ENCODE assay signal across 8 cellular contexts in the genomic region with DNA sequence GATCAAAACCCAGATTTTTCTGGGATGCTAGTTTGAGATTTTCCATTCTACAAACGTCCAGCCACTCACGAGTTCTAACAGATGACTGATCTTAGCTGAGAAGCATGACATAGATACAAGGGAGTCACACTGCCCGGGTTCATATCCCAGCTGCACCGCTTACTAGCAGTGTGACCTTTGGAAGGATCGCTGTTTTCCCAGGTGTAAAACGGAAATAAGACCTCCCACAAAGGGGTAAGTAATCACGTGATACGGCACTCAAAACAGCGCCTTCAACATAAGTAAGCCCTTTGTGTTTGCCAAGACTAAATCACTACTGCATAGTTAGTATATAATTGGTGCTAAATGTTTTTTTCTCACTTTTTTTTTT. TPM values are rescaled to one million over a fixed set of nuclear protein-coding genes. Genes with fewer than 3 reads are reported as not detected.
DNase-seq lines count a peak whose midpoint lies in the region; ATAC-seq and TF ChIP-seq lines count a peak whose summit lies in the region.

No MANE protein-coding gene starts in this region.

- H3K4me1 Mint-ChIP-seq in Calu3 (ENCODE audit: low read depth, unreplicated experiment) (no peaks in the 10 kb centered on the region), natural killer cell (peaks cover 28 to 31% of the 10 kb centered on the region in 2 donors)

- H3K9me3 Mint-ChIP-seq in Calu3 (ENCODE audit: low read depth, unreplicated experiment): no peaks in the 10 kb centered on the region
- H3K9me3 Mint-ChIP-seq in natural killer cell: no peaks in the 10 kb centered on the region

- DNase-seq in Calu3 (peak; percentile 22), LNCaP clone FGC (ENCODE audit: low read depth) (peak; percentile 31), WERI-Rb-1 (peak; percentile 16), natural killer cell (no peak), NCI-H446 treated with DMSO at 0.1 percent for 48 hours (lab: John Stamatoyannopoulos, UW) (no peak)
- no peak for DNase-seq in activated effector memory CD4-positive, alpha-beta T cell treated with Interleukin-2 at 50 U/mL for 16 hours

- peaks cover 18% of the 10 kb centered on the region for H3K36me3 ChIP-seq in WERI-Rb-1
- no peaks in the 10 kb centered on the region for H3K36me3 ChIP-seq in endocrine pancreas (ENCODE audit: control insufficient read depth, insufficient read depth, low read length)

- H3K9ac ChIP-seq in endocrine pancreas (ENCODE audit: control insufficient read depth, insufficient read depth, low read length): no peak overlapping the region

- no TSS peak for BruUV-seq in Calu3 (replicated peaks; lab: Mats Ljungman, UMichigan)

- H3K27ac Mint-ChIP-seq in Calu3 (ENCODE audit: unreplicated experiment) (peak overlapping the region; percentile 96), natural killer cell (peak overlapping the region; percentile 97 to 99)

- peaks cover 12% of the 10 kb centered on the region for H3K27me3 Mint-ChIP-seq in Calu3 (ENCODE audit: unreplicated experiment)
- peaks cover 3 to 8% of the 10 kb centered on the region in 2 donors for H3K27me3 Mint-ChIP-seq in natural killer cell (ENCODE audit: low read depth in 2 of 2)

- intact Hi-C loops in Calu3 (cut with micrococcal nuclease; ENCODE audit: unreplicated experiment): loop anchor here (5.0 to 10.0 kb wide), 2 partner anchors 72 to 830 kb away; partner anchors contain the start of gene FICD
- intact Hi-C loops in natural killer cell (cut with micrococcal nuclease): loop anchor here (1.0 kb wide), 1 partner anchor 76 kb away; the partner anchor contains the start of gene PRDM4

- H3K27me3 ChIP-seq in WERI-Rb-1 (ENCODE audit: insufficient read depth, low read depth, severe bottlenecking) (no peaks in the 10 kb centered on the region), endocrine pancreas (ENCODE audit: control insufficient read depth, insufficient read depth, low read length) (no peaks in the 10 kb centered on the region)

- H3K4me3 Mint-ChIP-seq in Calu3 (ENCODE audit: low read depth, unreplicated experiment) (peak overlapping the region; percentile 94), natural killer cell (peak overlapping the region; percentile 99)

- H3K9me3 ChIP-seq in WERI-Rb-1 (ENCODE audit: severe bottlenecking) (no peaks in the 10 kb centered on the region), endocrine pancreas (ENCODE audit: control insufficient read depth, low read length) (no peaks in the 10 kb centered on the region)

- TF ChIP-seq CTCF in Calu3 (IDR thresholded peaks at IDR 0.05; ENCODE audit: unreplicated experiment) (no peak), LNCaP clone FGC (IDR thresholded peaks at IDR 0.05; ENCODE audit: control insufficient read depth, extremely low read depth, insufficient read depth) (no peak), WERI-Rb-1 (IDR thresholded peaks at IDR 0.05; ENCODE audit: low read depth, low read length) (no peak), natural killer cell (IDR thresholded peaks at IDR 0.05) (no peak)

- H3K36me3 Mint-ChIP-seq in Calu3 (ENCODE audit: insufficient read depth, unreplicated experiment): peaks cover 31% of the 10 kb centered on the region
- H3K36me3 Mint-ChIP-seq in natural killer cell: peaks cover 8% of the 10 kb centered on the region

- peak overlapping the region; percentile 64 for H3K27ac ChIP-seq in WERI-Rb-1

- ATAC-seq in natural killer cell: no peak
- ATAC-seq in GM18867 (IDR thresholded peaks at IDR 0.05; ENCODE audit: unreplicated experiment): no peak

- H3K4me3 ChIP-seq in LNCaP clone FGC (ENCODE audit: low read depth, low read length) (peak overlapping the region; percentile 90), WERI-Rb-1 (ENCODE audit: low read depth, low read length) (peak overlapping the region; percentile 87), endocrine pancreas (ENCODE audit: control insufficient read depth, insufficient read depth, low read length) (peak overlapping the region; percentile 79)

- CTCF ChIA-PET in Calu3 (lab: Charles Lee): interaction anchor here (0.6 to 1.4 kb wide), 2 partner anchors 9 to 40 kb away, joined by 3 to 11 read pairs; no protein-coding TSS in a partner anchor

- peaks cover 6% of the 10 kb centered on the region for H3K4me1 ChIP-seq in endocrine pancreas (ENCODE audit: control insufficient read depth, insufficient read depth, low read length)

RNA-seq across cellular contexts. Expression of gene PWP1, which starts 0.6 kb away (rescaled TPM):
- total RNA-seq in Calu3 (2022) (52.7 and 60.5 TPM in 2 replicates), natural killer cell (10 to 100 TPM; 22.2 to 26.5 (median 26.3) TPM)

Comparison
In these comparisons a context has a peak if more than half of its experiments do, and no peak if none do; other contexts are left out.
1. DNase-seq: peak in Calu3 (single experiment), LNCaP clone FGC (single experiment) and WERI-Rb-1 (single experiment); none in natural killer cell (single experiment), NCI-H446 treated with DMSO at 0.1 percent for 48 hours (single experiment) and activated effector memory CD4-positive, alpha-beta T cell treated with Interleukin-2 at 50 U/mL for 16 hours (single experiment).
2. Peak in every context shown above with its lines, with median percentiles within 50 percentile points of each other: H3K4me3 ChIP-seq.